In the genomic region with DNA sequence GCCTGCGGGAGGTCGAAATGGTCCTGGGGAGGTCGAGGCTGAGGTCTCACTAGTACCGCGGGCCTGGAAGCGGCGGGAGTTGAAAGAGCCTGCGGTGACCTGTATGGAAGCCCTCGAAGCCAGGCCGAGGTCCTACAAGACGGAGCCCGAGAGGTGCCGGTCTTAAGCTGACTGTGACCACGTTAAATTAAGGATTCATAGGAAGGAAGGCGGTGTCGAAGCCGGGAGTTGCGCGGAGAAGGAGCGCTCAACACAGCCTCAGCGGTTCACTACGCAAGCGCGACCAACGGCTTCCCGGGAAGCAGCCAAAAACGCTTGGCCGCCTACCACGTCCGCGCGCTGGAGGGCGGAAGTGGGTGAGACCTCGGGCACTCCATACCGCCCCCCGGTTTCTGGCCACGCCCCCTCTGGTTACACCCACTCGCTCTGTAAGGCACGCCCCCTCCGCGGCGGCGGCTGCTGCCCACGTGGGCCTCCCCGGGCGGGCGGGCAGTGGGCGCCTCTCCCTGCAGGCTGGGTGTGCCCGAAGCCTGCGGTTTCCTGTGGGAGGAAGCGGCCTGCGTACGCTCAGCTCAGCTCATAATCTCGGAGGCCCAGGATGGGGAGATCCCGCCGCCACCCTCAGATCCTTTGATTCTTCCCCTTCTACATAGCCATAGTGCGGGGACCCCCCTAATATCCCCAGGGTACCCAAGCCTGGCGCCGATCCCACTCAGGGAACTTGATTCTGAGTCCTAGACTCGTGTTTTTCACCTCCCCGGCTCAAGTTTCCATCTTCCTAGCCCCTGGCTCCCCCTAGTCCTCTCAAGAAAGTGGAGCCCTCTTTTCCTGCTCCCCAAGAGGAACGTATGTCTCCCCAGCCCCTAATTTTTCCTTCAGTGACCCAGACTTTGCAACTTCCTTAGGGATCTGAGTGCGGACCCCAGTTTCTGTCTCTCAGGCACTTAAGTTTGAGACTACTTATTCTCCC, we compare ENCODE assay signal across 8 cellular contexts. TPM values are rescaled to one million over a fixed set of nuclear protein-coding genes. Genes with fewer than 3 reads are reported as not detected.
DNase-seq lines count a peak whose midpoint lies in the region; ATAC-seq and TF ChIP-seq lines count a peak whose summit lies in the region.

No MANE protein-coding gene starts in this region.

- peaks cover 16% of the 10 kb centered on the region for H3K79me2 ChIP-seq in osteoblast (ENCODE audit: insufficient read depth, low read length)

- H3K27me3 ChIP-seq in osteoblast (ENCODE audit: insufficient read depth, low read length) = no peaks in the 10 kb centered on the region
- H3K27me3 ChIP-seq in testis = no peaks in the 10 kb centered on the region

- H3K36me3 Mint-ChIP-seq in activated naive CD4-positive, alpha-beta T cell treated with anti-CD3 and anti-CD28 coated beads, Interleukin-2, amount 50 U/mL, for 24 hours = peaks cover 3% of the 10 kb centered on the region

- intact Hi-C loops in testis (cut with DNase I; ENCODE audit: low total_unique reads) = no loop called here

- TF ChIP-seq CTCF in GM10266 (IDR thresholded peaks at IDR 0.05; ENCODE audit: control insufficient read depth, insufficient read depth, low read depth, missing control alignments) = peak; percentile 1
- no peak for TF ChIP-seq CTCF in osteoblast (IDR thresholded peaks at IDR 0.05; ENCODE audit: extremely low read depth, low read depth, low read length)
- TF ChIP-seq CTCF in testis (IDR thresholded peaks at IDR 0.05) = peak in 1 of 3 experiments; percentile 24

- ATAC-seq in HG02623 (IDR thresholded peaks at IDR 0.05; ENCODE audit: unreplicated experiment) = peak; percentile 58

- peak overlapping the region; percentile 95 for H2AFZ ChIP-seq in osteoblast (ENCODE audit: low read length)

- no peaks in the 10 kb centered on the region for H3K27me3 Mint-ChIP-seq in activated naive CD4-positive, alpha-beta T cell treated with anti-CD3 and anti-CD28 coated beads, Interleukin-2, amount 50 U/mL, for 24 hours

- H3K4me3 ChIP-seq in SK-N-MC = peak overlapping the region; percentile 98
- peak overlapping the region; percentile 72 for H3K4me3 ChIP-seq in osteoblast (ENCODE audit: insufficient read depth, low read length)
- peak overlapping the region; percentile 62 to 75 for H3K4me3 ChIP-seq in testis

- peak overlapping the region; percentile 87 for H3K4me2 ChIP-seq in osteoblast (ENCODE audit: insufficient read depth, low read length)

- H3K9me3 ChIP-seq in SK-N-MC (ENCODE audit: low read depth, low read length) = no peaks in the 10 kb centered on the region
- no peaks in the 10 kb centered on the region for H3K9me3 ChIP-seq in osteoblast (ENCODE audit: low read depth, low read length)
- H3K9me3 ChIP-seq in testis = no peaks in the 10 kb centered on the region

- H3K4me1 ChIP-seq in osteoblast (ENCODE audit: insufficient read depth, low read length) = peaks cover 30% of the 10 kb centered on the region
- peaks cover 22% of the 10 kb centered on the region for H3K4me1 ChIP-seq in testis

- 2% methylated on average over 16 to 56 of the region's 63 CpGs for WGBS in testis, 2 donors

- peak overlapping the region; percentile 96 for H3K27ac Mint-ChIP-seq in activated naive CD4-positive, alpha-beta T cell treated with anti-CD3 and anti-CD28 coated beads, Interleukin-2, amount 50 U/mL, for 24 hours

- H3K4me1 Mint-ChIP-seq in activated naive CD4-positive, alpha-beta T cell treated with anti-CD3 and anti-CD28 coated beads, Interleukin-2, amount 50 U/mL, for 24 hours = peaks cover 65% of the 10 kb centered on the region

- DNase-seq in GM10266 (ENCODE audit: extremely low spot score) (peak; percentile 93), NCI-H1092 (lab: John Stamatoyannopoulos, UW) (peak; percentile 92), SK-N-MC (ENCODE audit: low read depth, low spot score) (peak; percentile 86), glomerular visceral epithelial cell (ENCODE audit: extremely low spot score) (peak; percentile 99), osteoblast (ENCODE audit: insufficient read length, low spot score, missing footprints) (peak; percentile 97), testis (peak; percentile 98)

- no peaks in the 10 kb centered on the region for H3K9me3 Mint-ChIP-seq in activated naive CD4-positive, alpha-beta T cell treated with anti-CD3 and anti-CD28 coated beads, Interleukin-2, amount 50 U/mL, for 24 hours

- TF ChIP-seq POLR2A in testis (IDR thresholded peaks at IDR 0.05) = peak; percentile 62

- H3K4me3 Mint-ChIP-seq in activated naive CD4-positive, alpha-beta T cell treated with anti-CD3 and anti-CD28 coated beads, Interleukin-2, amount 50 U/mL, for 24 hours = peak overlapping the region; percentile 91

- peak overlapping the region; percentile 91 for H3K9ac ChIP-seq in SK-N-MC (ENCODE audit: insufficient read length)

- H3K27ac ChIP-seq in SK-N-MC = peak overlapping the region; percentile 99
- H3K27ac ChIP-seq in osteoblast (ENCODE audit: low read depth, low read length) = peak overlapping the region; percentile 94
- peak overlapping the region; percentile 96 to 98 for H3K27ac ChIP-seq in testis

- no peaks in the 10 kb centered on the region for H3K36me3 ChIP-seq in SK-N-MC (ENCODE audit: insufficient read depth, low read length)
- no peaks in the 10 kb centered on the region for H3K36me3 ChIP-seq in osteoblast (ENCODE audit: insufficient read depth, low read length)
- no peaks in the 10 kb centered on the region for H3K36me3 ChIP-seq in testis (ENCODE audit: low read depth, missing control alignments)

- H4K20me1 ChIP-seq in osteoblast (ENCODE audit: insufficient read depth, low read length) = peaks cover 7% of the 10 kb centered on the region

RNA-seq across cellular contexts. Expression of gene EMP3, which starts 3.4 kb away (rescaled TPM):
- total RNA-seq in osteoblast = 185 and 216 TPM in 2 replicates
- total RNA-seq in testis = 10 to 100 TPM; 28.6 to 31.3 TPM
- 88.3 TPM for polyA plus RNA-seq in testis (ENCODE audit: insufficient read depth, low read depth, low replicate concordance)

RNA-seq across cellular contexts. Expression of gene TMEM143, which starts 41.8 kb away (rescaled TPM):
- total RNA-seq in osteoblast (4.3 and 4.7 TPM in 2 replicates), testis (10 to 100 TPM; 14.1 to 22.9 TPM)
- 5.0 TPM for polyA plus RNA-seq in testis (ENCODE audit: insufficient read depth, low read depth, low replicate concordance)

RNA-seq across cellular contexts. Expression of gene SYNGR4, which starts 42.3 kb away (rescaled TPM):
- total RNA-seq in osteoblast = not detected in 2 replicates
- 10 to 100 TPM; 21.8 to 26.1 TPM for total RNA-seq in testis
- polyA plus RNA-seq in testis (ENCODE audit: insufficient read depth, low read depth, low replicate concordance) = 112 TPM

RNA-seq across cellular contexts. Expression of gene ZNF114, which starts 52.0 kb away (rescaled TPM):
- total RNA-seq in osteoblast (under 0.01 and 0.29 TPM in 2 replicates), testis (1 to 10 TPM; 2.4 to 3.9 TPM)
- 0.22 TPM for polyA plus RNA-seq in testis (ENCODE audit: insufficient read depth, low read depth, low replicate concordance)

Comparison
In these comparisons a context has a peak if more than half of its experiments do, and no peak if none do; other contexts are left out.
1. Peak in every context shown above with its lines: DNase-seq, ATAC-seq, H3K4me3 ChIP-seq and H3K27ac ChIP-seq.
2. RNA of gene SYNGR4, which starts 42.3 kb away (total RNA-seq): 21.8 to 26.1 TPM in testis; not detected in osteoblast; every median in the first group is over 10 times any median in the second.